27 cellular contexts compared by ENCODE assay signal in genomic region chr5:159481751-159482150, GRCh38.
"Had no signal": no experiment of that assay in that cellular context is flagged by ENCODE, and none has a peak within 500 bp of the region (broad histone marks: within the 10 kb centered on the region; RNA-seq: fewer than 3 reads in every experiment).

No MANE protein-coding gene starts in this region.

- DNase-seq: colonic mucosa; cortex of kidney; dermis blood vessel endothelial cell; dorsolateral prefrontal cortex; effector CD4-positive, alpha-beta T cell; effector CD8-positive, alpha-beta T cell; effector memory CD4-positive, alpha-beta T cell; effector memory CD8-positive, alpha-beta T cell; endodermal cell; erythroblast; esophagus squamous epithelium; foreskin fibroblast; foreskin melanocyte; gastrocnemius medialis; glutamatergic neuron; head of caudate nucleus; heart left ventricle; heart right ventricle had no signal

- H3K4me1 Mint-ChIP-seq: endodermal cell had no signal

- FAIRE-seq: colon, endometrium, endothelial cell of umbilical vein, frontal cortex had no signal

- H3K4me3 ChIP-seq: colonic mucosa, coronary artery, dorsolateral prefrontal cortex, esophagus squamous epithelium, gastrocnemius medialis, gastroesophageal sphincter, heart left ventricle, heart right ventricle had no signal

- H3K27ac ChIP-seq: colonic mucosa, coronary artery, dorsolateral prefrontal cortex, epithelial cell of prostate, esophagus squamous epithelium, foreskin keratinocyte, gastrocnemius medialis, gastroesophageal sphincter, heart left ventricle, heart right ventricle had no signal

- H3K27ac Mint-ChIP-seq: effector memory CD8-positive, alpha-beta T cell; endodermal cell had no signal

- H3K27me3 ChIP-seq: colonic mucosa, dorsolateral prefrontal cortex, esophagus squamous epithelium, foreskin keratinocyte, gastrocnemius medialis, heart left ventricle, heart right ventricle had no signal

- H3K9me3 Mint-ChIP-seq: dendritic cell treated with granulocyte-macrophage colony-stimulating factor and Interleukin-4, amounts not matched to agents 40 ng/mL and 50 ng/mL, for 4 days; effector memory CD8-positive, alpha-beta T cell; endodermal cell had no signal

- H3K36me3 ChIP-seq: colonic mucosa, esophagus squamous epithelium, gastrocnemius medialis, gastroesophageal sphincter, heart left ventricle, heart right ventricle had no signal

- H3K9me3 ChIP-seq: colonic mucosa, esophagus squamous epithelium, gastrocnemius medialis had no signal

- H3K4me1 ChIP-seq: colonic mucosa, esophagus squamous epithelium, foreskin keratinocyte, gastrocnemius medialis, gastroesophageal sphincter, heart left ventricle, heart right ventricle had no signal

- H3K4me3 Mint-ChIP-seq: dendritic cell treated with granulocyte-macrophage colony-stimulating factor and Interleukin-4, amounts not matched to agents 40 ng/mL and 50 ng/mL, for 4 days; effector memory CD8-positive, alpha-beta T cell; endodermal cell had no signal
